7 cellular contexts compared by ENCODE assay signal in the genomic region with DNA sequence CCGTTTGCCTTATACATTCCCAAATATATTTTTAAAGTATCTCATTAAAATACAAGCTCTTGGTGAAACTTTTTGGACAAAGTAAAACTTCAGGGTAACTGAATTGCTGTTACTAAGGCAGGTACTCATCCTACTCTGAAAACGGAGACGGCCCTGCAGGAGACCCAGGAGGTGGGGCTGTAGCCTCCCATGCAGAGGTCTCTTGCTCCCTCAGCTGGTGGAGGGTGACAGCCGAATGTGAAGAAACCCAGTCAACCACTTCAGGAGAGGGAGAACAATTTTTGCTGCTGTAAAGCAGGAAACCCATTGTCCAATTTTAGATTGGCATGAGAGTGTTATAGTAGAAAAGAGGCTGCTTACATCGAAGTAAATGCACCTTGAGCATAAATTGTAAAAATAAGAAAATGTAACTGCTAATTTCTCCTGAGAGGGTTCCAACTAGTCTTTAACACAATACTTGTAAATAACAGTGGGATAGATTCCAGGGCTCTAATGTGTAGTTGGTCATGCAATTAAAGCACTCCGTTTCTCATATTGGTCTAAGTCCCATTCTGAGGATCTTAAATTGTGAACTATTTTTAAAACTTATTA. TPM values are rescaled to one million over a fixed set of nuclear protein-coding genes. Genes with fewer than 3 reads are reported as not detected.
DNase-seq lines count a peak whose midpoint lies in the region; ATAC-seq, FAIRE-seq and TF ChIP-seq lines count a peak whose summit lies in the region.
"Not testable (repeated sequence)": the region's sequence is repeated elsewhere in the genome, so short reads cannot be mapped to it uniquely, and the experiment has no call there.

No MANE protein-coding gene starts in this region.

- H3K36me3 Mint-ChIP-seq in activated naive CD4-positive, alpha-beta T cell treated with anti-CD3 and anti-CD28 coated beads, Interleukin-2, amount 10 ng/mL, durations not matched to agents 7 days and 5 days; glutamatergic neuron (ENCODE audit: unreplicated experiment); progenitor cell of endocrine pancreas (ENCODE audit: insufficient read depth): not testable (repeated sequence)

- FAIRE-seq in GM18507 (lab: Jason Lieb, UNC), result peak; percentile 91

- ATAC-seq in HG02870 (IDR thresholded peaks at IDR 0.05; ENCODE audit: unreplicated experiment), result peak; percentile 89

- not testable (repeated sequence) for H3K9me3 Mint-ChIP-seq in activated naive CD4-positive, alpha-beta T cell treated with anti-CD3 and anti-CD28 coated beads, Interleukin-2, amount 10 ng/mL, durations not matched to agents 7 days and 5 days; glutamatergic neuron (ENCODE audit: unreplicated experiment); progenitor cell of endocrine pancreas (ENCODE audit: low read depth)

- peaks cover 30% of the 10 kb centered on the region for H3K27me3 Mint-ChIP-seq in activated naive CD4-positive, alpha-beta T cell treated with anti-CD3 and anti-CD28 coated beads, Interleukin-2, amount 10 ng/mL, durations not matched to agents 7 days and 5 days
- not testable (repeated sequence) for H3K27me3 Mint-ChIP-seq in glutamatergic neuron (ENCODE audit: unreplicated experiment)
- peaks cover 29% of the 10 kb centered on the region for H3K27me3 Mint-ChIP-seq in progenitor cell of endocrine pancreas

- CTCF ChIA-PET in activated naive CD4-positive, alpha-beta T cell treated with anti-CD3 and anti-CD28 coated beads, Interleukin-2, amount 10 ng/mL, durations not matched to agents 7 days and 5 days (lab: Charles Lee), result not testable (repeated sequence)

- DNase-seq in GM18507 (ENCODE audit: extremely low spot score, insufficient read length, low read depth), result not testable (repeated sequence)
- DNase-seq in NCI-H146 (lab: John Stamatoyannopoulos, UW), result peak; percentile 86
- peak; percentile 41 for DNase-seq in SW480 (ENCODE audit: low spot score)
- DNase-seq in activated naive CD4-positive, alpha-beta T cell treated with anti-CD3 and anti-CD28 coated beads, Interleukin-2, amount 10 ng/mL, durations not matched to agents 7 days and 5 days, result peak; percentile 60
- peak; percentile 71 for DNase-seq in glutamatergic neuron
- DNase-seq in progenitor cell of endocrine pancreas (ENCODE audit: low spot score, unreplicated experiment), result peak; percentile 26

- H3K27ac Mint-ChIP-seq in activated naive CD4-positive, alpha-beta T cell treated with anti-CD3 and anti-CD28 coated beads, Interleukin-2, amount 10 ng/mL, durations not matched to agents 7 days and 5 days; glutamatergic neuron (ENCODE audit: unreplicated experiment); progenitor cell of endocrine pancreas: not testable (repeated sequence)

- H3K4me1 Mint-ChIP-seq in activated naive CD4-positive, alpha-beta T cell treated with anti-CD3 and anti-CD28 coated beads, Interleukin-2, amount 10 ng/mL, durations not matched to agents 7 days and 5 days, result peaks cover 12% of the 10 kb centered on the region
- H3K4me1 Mint-ChIP-seq in glutamatergic neuron (ENCODE audit: low read depth, unreplicated experiment), result peaks cover 14% of the 10 kb centered on the region
- H3K4me1 Mint-ChIP-seq in progenitor cell of endocrine pancreas (ENCODE audit: low read depth), result not testable (repeated sequence)

- H3K4me3 Mint-ChIP-seq in activated naive CD4-positive, alpha-beta T cell treated with anti-CD3 and anti-CD28 coated beads, Interleukin-2, amount 10 ng/mL, durations not matched to agents 7 days and 5 days; glutamatergic neuron (ENCODE audit: unreplicated experiment); progenitor cell of endocrine pancreas (ENCODE audit: low read depth): not testable (repeated sequence)

- TF ChIP-seq CTCF in glutamatergic neuron (IDR thresholded peaks at IDR 0.05; ENCODE audit: partially characterized antibody, unreplicated experiment), result not testable (repeated sequence)
- TF ChIP-seq CTCF in progenitor cell of endocrine pancreas (IDR thresholded peaks at IDR 0.05; ENCODE audit: unreplicated experiment), result peak; percentile 52

RNA-seq across cellular contexts. Expression of a gene that starts 8.1 kb away (rescaled TPM):
- 37.0 TPM for total RNA-seq in glutamatergic neuron (ENCODE audit: unreplicated experiment)
- total RNA-seq in progenitor cell of endocrine pancreas, result 33.8 and 34.3 TPM in 2 replicates
